Comparison of ENCODE assay signal across 8 cellular contexts in the genomic region with DNA sequence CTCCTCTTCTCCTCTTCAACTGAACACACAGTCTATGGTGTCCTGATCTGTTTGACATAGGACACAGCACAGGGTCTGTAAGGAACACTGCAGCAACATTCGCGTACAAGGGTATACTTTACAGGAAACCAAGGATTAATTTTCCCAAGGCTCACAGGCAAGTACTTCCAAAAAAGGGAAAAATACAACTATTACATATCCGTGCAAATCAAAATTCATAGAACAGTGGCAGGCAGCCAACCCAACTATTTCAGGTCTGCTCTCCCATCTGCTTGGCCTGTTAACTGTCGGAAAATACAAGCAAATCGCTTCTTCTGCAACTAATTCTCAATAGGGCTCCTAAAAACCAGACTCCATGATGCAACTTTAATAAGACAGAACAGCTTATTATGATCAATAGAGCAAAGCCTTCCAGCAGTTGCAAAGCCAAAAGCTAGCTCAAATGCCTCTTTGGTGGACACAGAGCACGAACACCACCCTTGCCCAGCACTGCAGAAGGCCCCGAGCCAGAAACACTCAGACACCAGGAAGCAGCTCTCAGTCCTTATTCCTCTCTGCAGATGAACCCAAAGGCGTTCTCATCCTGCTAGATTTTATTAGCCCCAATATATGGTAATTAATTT.
DNase-seq lines count a peak whose midpoint lies in the region; ATAC-seq and TF ChIP-seq lines count a peak whose summit lies in the region.
"Had no signal": no experiment of that assay in that cellular context is flagged by ENCODE, and none has a peak within 500 bp of the region (broad histone marks: within the 10 kb centered on the region; RNA-seq: fewer than 3 reads in every experiment).

No MANE protein-coding gene starts in this region.

- H3K4me1 Mint-ChIP-seq in activated naive CD4-positive, alpha-beta T cell treated with anti-CD3 and anti-CD28 coated beads, Interleukin-2, amount 10 ng/mL, durations not matched to agents 7 days and 5 days = no peaks in the 10 kb centered on the region

- intact Hi-C loops in transverse colon (cut with DNase I; ENCODE audit: low total_unique reads) = no loop called here

- H3K4me1 ChIP-seq in duodenal mucosa (ENCODE audit: control insufficient read depth in 1 of 2, insufficient read depth in 2 of 2, low read length in 2 of 2) (peaks cover 30 to 66% of the 10 kb centered on the region in 2 donors), transverse colon (peaks cover 25 to 52% (median 34%) of the 10 kb centered on the region in 4 donors)

- H3K27ac Mint-ChIP-seq in activated naive CD4-positive, alpha-beta T cell treated with anti-CD3 and anti-CD28 coated beads, Interleukin-2, amount 10 ng/mL, durations not matched to agents 7 days and 5 days = no peak overlapping the region

- H3K9ac ChIP-seq in duodenal mucosa (ENCODE audit: low read depth in 1 of 2, low read length in 2 of 2) = no peak overlapping the region

- TF ChIP-seq CTCF in transverse colon (IDR thresholded peaks at IDR 0.05) = no peak

- H3K4me3 ChIP-seq in duodenal mucosa (ENCODE audit: low read depth in 1 of 2, low read length in 2 of 2) = no peak overlapping the region
- no peak overlapping the region for H3K4me3 ChIP-seq in transverse colon

- no peaks in the 10 kb centered on the region for H3K36me3 ChIP-seq in duodenal mucosa (ENCODE audit: control insufficient read depth in 1 of 2, insufficient read depth in 2 of 2, low read length in 2 of 2)
- H3K36me3 ChIP-seq in transverse colon = no peaks in the 10 kb centered on the region

- TF ChIP-seq EP300 in transverse colon (IDR thresholded peaks at IDR 0.05; ENCODE audit: low read depth) = no peak

- no peak for TF ChIP-seq POLR2A in transverse colon (IDR thresholded peaks at IDR 0.05)

- no peaks in the 10 kb centered on the region for H3K9me3 Mint-ChIP-seq in activated naive CD4-positive, alpha-beta T cell treated with anti-CD3 and anti-CD28 coated beads, Interleukin-2, amount 10 ng/mL, durations not matched to agents 7 days and 5 days

- peak overlapping the region; percentile 30 for H3K27ac ChIP-seq in duodenal mucosa (ENCODE audit: low read depth, low read length)
- H3K27ac ChIP-seq in transverse colon = peak overlapping the region; percentile 48 to 69 (median 64)

- H3K9me3 ChIP-seq in duodenal mucosa (ENCODE audit: control insufficient read depth in 1 of 2, low read length in 2 of 2) (no peaks in the 10 kb centered on the region), transverse colon (no peaks in the 10 kb centered on the region)

- DNase-seq in NCI-H524 (lab: John Stamatoyannopoulos, UW) (peak; percentile 24 to 76), middle frontal gyrus (ENCODE audit: extremely low spot score, low spot score) (peak; percentile 51), transverse colon (no peak), NCI-H1417 treated with DMSO at 0.1 percent for 48 hours (lab: John Stamatoyannopoulos, UW) (no peak)
- no peak for DNase-seq in activated naive CD4-positive, alpha-beta T cell treated with anti-CD3 and anti-CD28 coated beads, Interleukin-2, amount 10 ng/mL, durations not matched to agents 7 days and 5 days
- DNase-seq: activated naive CD4-positive, alpha-beta T cell treated with anti-CD3 and anti-CD28 coated beads, Interleukin-2, amount 50 U/mL, for 16 hours had no signal

- CTCF ChIA-PET in activated naive CD4-positive, alpha-beta T cell treated with anti-CD3 and anti-CD28 coated beads, Interleukin-2, amount 10 ng/mL, durations not matched to agents 7 days and 5 days (lab: Charles Lee) = no interaction called here

- no peaks in the 10 kb centered on the region for H3K36me3 Mint-ChIP-seq in activated naive CD4-positive, alpha-beta T cell treated with anti-CD3 and anti-CD28 coated beads, Interleukin-2, amount 10 ng/mL, durations not matched to agents 7 days and 5 days

- H3K27me3 ChIP-seq in duodenal mucosa (ENCODE audit: control insufficient read depth in 1 of 2, insufficient read depth in 2 of 2, low read length in 2 of 2) = no peaks in the 10 kb centered on the region
- no peaks in the 10 kb centered on the region for H3K27me3 ChIP-seq in transverse colon

- no peaks in the 10 kb centered on the region for H3K27me3 Mint-ChIP-seq in activated naive CD4-positive, alpha-beta T cell treated with anti-CD3 and anti-CD28 coated beads, Interleukin-2, amount 10 ng/mL, durations not matched to agents 7 days and 5 days

- 48 to 53% methylated on average over 4 to 8 of the region's 8 CpGs for WGBS in transverse colon (ENCODE audit: low coverage in 1 of 2), 2 donors

- in situ Hi-C loops in transverse colon (cut with MboI; ENCODE audit: low pct_ligation_motif_present in 1 of 4, low pct_unique_long_range_greater_than_20kb in 1 of 4, low sequenced_read_pairs in 3 of 4) = no loop called here

- no peak overlapping the region for H3K4me3 Mint-ChIP-seq in activated naive CD4-positive, alpha-beta T cell treated with anti-CD3 and anti-CD28 coated beads, Interleukin-2, amount 10 ng/mL, durations not matched to agents 7 days and 5 days

- ATAC-seq in GM21576 (IDR thresholded peaks at IDR 0.05; ENCODE audit: unreplicated experiment) = no peak

Comparison
In these comparisons a context has a peak if more than half of its experiments do, and no peak if none do; other contexts are left out.
1. DNase-seq: peak in NCI-H524 (2 of 2) and middle frontal gyrus (single experiment); none in transverse colon (single experiment), activated naive CD4-positive, alpha-beta T cell treated with anti-CD3 and anti-CD28 coated beads, Interleukin-2, amount 10 ng/mL, durations not matched to agents 7 days and 5 days (single experiment) and NCI-H1417 treated with DMSO at 0.1 percent for 48 hours (single experiment).